Comparison of ENCODE assay signal across 9 cellular contexts in genomic region chr2:234830853-234831252, GRCh38.
"Had no signal": no experiment of that assay in that cellular context is flagged by ENCODE, and none has a peak within 500 bp of the region (broad histone marks: within the 10 kb centered on the region; RNA-seq: fewer than 3 reads in every experiment).

No MANE protein-coding gene starts in this region.

- H3K4me3 Mint-ChIP-seq: HFFc6 had no signal

- H3K4me3 ChIP-seq: GM23248, HAP-1, K562 had no signal

- H3K9me3 ChIP-seq: HAP-1 had no signal

- H3K9me3 Mint-ChIP-seq: HFFc6 had no signal

- DNase-seq: GM23248, GOT3, HFFc6, KG1 had no signal

- H2AFZ ChIP-seq: GM23248 had no signal

- H3K27ac ChIP-seq: GM23248 had no signal

- H3K4me1 ChIP-seq: HAP-1 had no signal

- H3K36me3 ChIP-seq: HAP-1 had no signal

- H3K9ac ChIP-seq: GM23248 had no signal

- H3K27ac Mint-ChIP-seq: HFFc6 had no signal

- ATAC-seq: HCT116, K562 had no signal

- FAIRE-seq: H54, HTR-8/SVneo, K562 had no signal
